Comparison of ENCODE assay signal across 21 cellular contexts in the genomic region with DNA sequence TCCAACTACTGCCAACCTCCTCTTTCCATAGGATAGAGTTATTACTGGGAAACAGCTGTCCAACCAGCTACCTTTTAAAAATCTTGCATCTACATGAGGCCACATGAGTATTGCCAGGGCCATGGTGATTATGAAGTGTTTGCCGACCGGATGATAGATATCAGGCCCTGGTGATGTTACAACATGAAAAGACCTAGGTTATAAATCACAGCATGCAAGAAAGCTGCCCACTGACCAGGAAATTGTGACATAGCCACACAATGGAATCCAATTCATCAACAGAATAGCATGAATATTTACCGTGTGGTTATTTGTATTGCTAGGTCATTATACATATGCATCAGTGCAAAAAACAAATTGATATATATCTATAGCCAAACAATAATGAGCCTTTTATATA.
DNase-seq lines count a peak whose midpoint lies in the region; ATAC-seq, FAIRE-seq and TF ChIP-seq lines count a peak whose summit lies in the region.
"Had no signal": no experiment of that assay in that cellular context is flagged by ENCODE, and none has a peak within 500 bp of the region (broad histone marks: within the 10 kb centered on the region; RNA-seq: fewer than 3 reads in every experiment).

No MANE protein-coding gene starts in this region.

- H3K27ac Mint-ChIP-seq in MCF 10A (ENCODE audit: low read depth, unreplicated experiment): no peak overlapping the region
- H3K27ac Mint-ChIP-seq in activated CD4-positive, alpha-beta memory T cell treated with anti-CD3 and anti-CD28 coated beads for 36 hours: no peak overlapping the region
- H3K27ac Mint-ChIP-seq: B cell, HFFc6 had no signal

- intact Hi-C loops in MCF 10A (cut with micrococcal nuclease) (no loop called here), breast epithelium (cut with DNase I; ENCODE audit: low total_unique reads) (no loop called here), cardiac septum (cut with DNase I) (no loop called here)
- intact Hi-C loops in activated CD4-positive, alpha-beta memory T cell treated with anti-CD3 and anti-CD28 coated beads for 36 hours (cut with micrococcal nuclease): no loop called here

- CTCF ChIA-PET in MCF 10A (lab: Yijun Ruan, JAX): no interaction called here
- CTCF ChIA-PET in activated CD4-positive, alpha-beta memory T cell treated with anti-CD3 and anti-CD28 coated beads for 36 hours (lab: Charles Lee): no interaction called here

- H3K27me3 Mint-ChIP-seq in MCF 10A (ENCODE audit: insufficient read depth, unreplicated experiment): no peaks in the 10 kb centered on the region
- H3K27me3 Mint-ChIP-seq in activated CD4-positive, alpha-beta memory T cell treated with anti-CD3 and anti-CD28 coated beads for 36 hours: no peaks in the 10 kb centered on the region
- H3K27me3 Mint-ChIP-seq: B cell had no signal

- ATAC-seq in left lobe of liver: peak; percentile 80

- DNase-seq in MCF 10A (ENCODE audit: unreplicated experiment): peak; percentile 75
- no peak for DNase-seq in breast epithelium (ENCODE audit: low spot score in 2 of 2)
- peak; percentile 81 for DNase-seq in bronchial epithelial cell (ENCODE audit: low read depth)
- no peak for DNase-seq in left lobe of liver (ENCODE audit: low spot score)
- no peak for DNase-seq in stimulated activated CD8-positive, alpha-beta memory T cell treated with anti-CD3 and anti-CD28 coated beads, Interleukin-4, amount 100 ng/mL, for 48 hours
- DNase-seq in activated CD4-positive, CD25-positive, alpha-beta regulatory T cell treated with anti-CD3 and anti-CD28 coated beads, Interleukin-2, amount 50 U/mL, for 72 hours: no peak
- no peak for DNase-seq in activated CD4-positive, alpha-beta memory T cell treated with anti-CD3 and anti-CD28 coated beads for 36 hours
- DNase-seq in cardiac septum (ENCODE audit: low spot score): no peak
- DNase-seq: DND-41; GDM1; HFFc6; NCI-H1092 treated with DMSO at 0.1 percent for 48 hours; NCI-H146; NCI-H2081; NCI-H2171 treated with DMSO at 0.1 percent for 48 hours; NCI-H446; NK-92 treated with Interleukin-12 subunit alpha and Interleukin-12 subunit beta, amount 100 ng/mL, for 24 hours; SIG-M5 had no signal

- no peak for TF ChIP-seq POLR2A in breast epithelium (IDR thresholded peaks at IDR 0.05)

- POLR2A ChIA-PET in MCF 10A (lab: Yijun Ruan, JAX): interaction anchor here (0.5 kb wide), 1 partner anchor 34 kb away, joined by 3 read pairs; no protein-coding TSS in a partner anchor
- POLR2A ChIA-PET in activated CD4-positive, alpha-beta memory T cell treated with anti-CD3 and anti-CD28 coated beads for 36 hours (lab: Charles Lee): no interaction called here

- H3K4me1 Mint-ChIP-seq in MCF 10A (ENCODE audit: insufficient read depth, unreplicated experiment): peaks cover 39% of the 10 kb centered on the region
- no peaks in the 10 kb centered on the region for H3K4me1 Mint-ChIP-seq in activated CD4-positive, alpha-beta memory T cell treated with anti-CD3 and anti-CD28 coated beads for 36 hours (ENCODE audit: low read depth)
- H3K4me1 Mint-ChIP-seq: B cell had no signal

- BruUV-seq in MCF 10A (replicated peaks; lab: Mats Ljungman, UMichigan): no TSS peak

- no peaks in the 10 kb centered on the region for H3K9me3 Mint-ChIP-seq in MCF 10A (ENCODE audit: unreplicated experiment)
- H3K9me3 Mint-ChIP-seq in activated CD4-positive, alpha-beta memory T cell treated with anti-CD3 and anti-CD28 coated beads for 36 hours: peaks cover 5% of the 10 kb centered on the region
- H3K9me3 Mint-ChIP-seq: HFFc6 had no signal

- no peak overlapping the region for H3K4me3 Mint-ChIP-seq in MCF 10A (ENCODE audit: unreplicated experiment)
- no peak overlapping the region for H3K4me3 Mint-ChIP-seq in activated CD4-positive, alpha-beta memory T cell treated with anti-CD3 and anti-CD28 coated beads for 36 hours
- H3K4me3 Mint-ChIP-seq: B cell, HFFc6 had no signal

- H3K36me3 Mint-ChIP-seq in MCF 10A (ENCODE audit: insufficient read depth, unreplicated experiment): no peaks in the 10 kb centered on the region
- H3K36me3 Mint-ChIP-seq in activated CD4-positive, alpha-beta memory T cell treated with anti-CD3 and anti-CD28 coated beads for 36 hours: no peaks in the 10 kb centered on the region

- H3K4me3 ChIP-seq in breast epithelium (no peak overlapping the region), bronchial epithelial cell (ENCODE audit: low read depth, low read length) (no peak overlapping the region)

- H3K4me1 ChIP-seq in breast epithelium: no peaks in the 10 kb centered on the region

- H3K36me3 ChIP-seq in breast epithelium (no peaks in the 10 kb centered on the region), bronchial epithelial cell (ENCODE audit: control insufficient read depth, insufficient read depth, low read length) (no peaks in the 10 kb centered on the region)

- TF ChIP-seq CTCF in MCF 10A (IDR thresholded peaks at IDR 0.05; ENCODE audit: unreplicated experiment): no peak
- TF ChIP-seq CTCF in breast epithelium (IDR thresholded peaks at IDR 0.05): no peak
- TF ChIP-seq CTCF in bronchial epithelial cell (IDR thresholded peaks at IDR 0.05; ENCODE audit: insufficient read depth, low read length, severe bottlenecking): no peak

- FAIRE-seq in bronchial epithelial cell (lab: Jason Lieb, UNC): no peak
- FAIRE-seq: H54 had no signal

- H3K9me3 ChIP-seq in breast epithelium: no peaks in the 10 kb centered on the region

- no peak overlapping the region for H3K27ac ChIP-seq in breast epithelium
- H3K27ac ChIP-seq: 22Rv1 had no signal

- no peaks in the 10 kb centered on the region for H3K27me3 ChIP-seq in breast epithelium
- H3K27me3 ChIP-seq in bronchial epithelial cell (ENCODE audit: control insufficient read depth, insufficient read depth, low read length): no peaks in the 10 kb centered on the region

Comparison
In these comparisons a context has a peak if more than half of its experiments do, and no peak if none do; other contexts are left out.
1. DNase-seq: peak in MCF 10A (single experiment) and bronchial epithelial cell (single experiment); none in breast epithelium (0 of 2), left lobe of liver (single experiment), stimulated activated CD8-positive, alpha-beta memory T cell treated with anti-CD3 and anti-CD28 coated beads, Interleukin-4, amount 100 ng/mL, for 48 hours (single experiment), activated CD4-positive, CD25-positive, alpha-beta regulatory T cell treated with anti-CD3 and anti-CD28 coated beads, Interleukin-2, amount 50 U/mL, for 72 hours (single experiment), activated CD4-positive, alpha-beta memory T cell treated with anti-CD3 and anti-CD28 coated beads for 36 hours (single experiment) and cardiac septum (single experiment).